ENCODE assay signal across 26 cellular contexts in the genomic region with DNA sequence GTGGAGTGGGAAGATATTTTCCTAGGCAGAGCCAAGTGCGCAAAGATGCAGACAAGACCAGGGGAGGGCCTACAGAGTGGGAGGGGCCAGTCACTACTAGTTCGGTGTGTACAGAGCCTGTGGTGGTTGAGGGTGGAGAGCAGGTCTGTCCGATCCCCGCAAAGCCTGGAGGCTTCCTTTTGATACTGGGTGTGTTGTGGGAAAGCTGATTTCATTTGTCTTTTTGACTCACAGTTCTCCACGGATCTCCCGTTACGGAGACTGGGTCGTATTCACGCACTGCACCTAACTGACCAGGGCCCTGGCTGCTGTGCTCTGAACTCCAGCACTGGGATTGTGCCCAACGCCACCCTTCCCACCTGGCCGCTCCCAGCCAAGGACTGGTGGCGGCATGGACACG. TPM values are rescaled to one million over a fixed set of nuclear protein-coding genes. Genes with fewer than 3 reads are reported as not detected.
DNase-seq lines count a peak whose midpoint lies in the region; ATAC-seq and TF ChIP-seq lines count a peak whose summit lies in the region.
"Had no signal": no experiment of that assay in that cellular context is flagged by ENCODE, and none has a peak within 500 bp of the region (broad histone marks: within the 10 kb centered on the region; RNA-seq: fewer than 3 reads in every experiment).

No MANE protein-coding gene starts in this region.

- no peak for DNase-seq in activated naive CD4-positive, alpha-beta T cell treated with anti-CD3 and anti-CD28 coated beads for 36 hours
- DNase-seq in WTC11 (ENCODE audit: low spot score) (no peak), immature natural killer cell (no peak), type B pancreatic cell (ENCODE audit: extremely low spot score, unreplicated experiment) (no peak), NCI-H226 (no peak)
- DNase-seq: activated B cell treated with CpG ODN at 0.5 μM for 24 hours; activated naive CD4-positive, alpha-beta T cell; aorta; caudate nucleus; dermis blood vessel endothelial cell; left colon; mesendoderm; naive B cell; NCI-H1105 treated with DMSO at 0.1 percent for 48 hours; NCI-H2029 treated with DMSO at 0.1 percent for 48 hours; NCI-H2227 treated with DMSO at 0.1 percent for 48 hours; NCI-H774; pancreas; stimulated activated CD4-positive, alpha-beta T cell treated with anti-CD3 and anti-CD28 coated beads, Interleukin-12 subunit alpha, Interleukin-12 subunit beta, amount 100 ng/mL, for 4 hours; stimulated activated CD4-positive, alpha-beta T cell treated with anti-CD3 and anti-CD28 coated beads, Interleukin-4, amount 100 ng/mL, for 24 hours; stimulated activated naive B cell treated with anti-CD40 and anti-IgM and Interleukin-4, amounts not matched to agents 10 μg/mL and 1 μg/mL and 100 μg/mL, for 72 hours; T-helper 9 cell had no signal

- POLR2A ChIA-PET in WTC11 (lab: Charles Lee), result no interaction called here

- CTCF ChIA-PET in activated naive CD4-positive, alpha-beta T cell treated with anti-CD3 and anti-CD28 coated beads for 36 hours (lab: Charles Lee), result no interaction called here
- CTCF ChIA-PET in WTC11 (lab: Charles Lee), result interaction anchor here (0.5 to 1.3 kb wide), 3 partner anchors 126 to 184 kb away, joined by 3 to 4 read pairs (median 3); no protein-coding TSS in a partner anchor

- no peaks in the 10 kb centered on the region for H3K9me3 Mint-ChIP-seq in activated naive CD4-positive, alpha-beta T cell treated with anti-CD3 and anti-CD28 coated beads, Interleukin-2, amount 50 U/mL, for 24 hours
- no peaks in the 10 kb centered on the region for H3K9me3 Mint-ChIP-seq in activated naive CD4-positive, alpha-beta T cell treated with anti-CD3 and anti-CD28 coated beads for 36 hours
- H3K9me3 Mint-ChIP-seq in WTC11, result no peaks in the 10 kb centered on the region
- H3K9me3 Mint-ChIP-seq in immature natural killer cell, result peaks cover 0 to 2% (median 0%) of the 10 kb centered on the region in 6 donors
- no peaks in the 10 kb centered on the region for H3K9me3 Mint-ChIP-seq in type B pancreatic cell
- H3K9me3 Mint-ChIP-seq: activated B cell treated with CpG ODN at 0.5 μM for 24 hours; IgD-negative memory B cell; stimulated activated naive B cell treated with anti-CD40 and anti-IgM and Interleukin-4, amounts not matched to agents 10 μg/mL and 1 μg/mL and 100 μg/mL, for 72 hours had no signal

- no peak for TF ChIP-seq CTCF in WTC11 (IDR thresholded peaks at IDR 0.05)
- TF ChIP-seq CTCF in type B pancreatic cell (conservative IDR thresholded peaks at IDR 0.05), result no peak

- no peaks in the 10 kb centered on the region for H3K36me3 Mint-ChIP-seq in activated naive CD4-positive, alpha-beta T cell treated with anti-CD3 and anti-CD28 coated beads, Interleukin-2, amount 50 U/mL, for 24 hours
- H3K36me3 Mint-ChIP-seq in activated naive CD4-positive, alpha-beta T cell treated with anti-CD3 and anti-CD28 coated beads for 36 hours (ENCODE audit: low read depth), result no peaks in the 10 kb centered on the region
- H3K36me3 Mint-ChIP-seq in WTC11 (no peaks in the 10 kb centered on the region), immature natural killer cell (peaks cover 0 to 3% (median 0%) of the 10 kb centered on the region in 3 donors), type B pancreatic cell (peaks cover 6% of the 10 kb centered on the region)
- H3K36me3 Mint-ChIP-seq: naive B cell; stimulated activated naive B cell treated with anti-CD40 and anti-IgM and Interleukin-4, amounts not matched to agents 10 μg/mL and 1 μg/mL and 100 μg/mL, for 72 hours had no signal

- no peak overlapping the region for H3K27ac Mint-ChIP-seq in activated naive CD4-positive, alpha-beta T cell treated with anti-CD3 and anti-CD28 coated beads, Interleukin-2, amount 50 U/mL, for 24 hours
- H3K27ac Mint-ChIP-seq in activated naive CD4-positive, alpha-beta T cell treated with anti-CD3 and anti-CD28 coated beads for 36 hours, result no peak overlapping the region
- H3K27ac Mint-ChIP-seq in WTC11 (no peak overlapping the region; the same call in 1 of the 2 replicates), immature natural killer cell (no peak overlapping the region), type B pancreatic cell (peak overlapping the region; percentile 41)
- H3K27ac Mint-ChIP-seq: activated B cell treated with CpG ODN at 0.5 μM for 24 hours; naive B cell; stimulated activated naive B cell treated with anti-CD40 and anti-IgM and Interleukin-4, amounts not matched to agents 10 μg/mL and 1 μg/mL and 100 μg/mL, for 72 hours had no signal

- intact Hi-C loops in activated naive CD4-positive, alpha-beta T cell treated with anti-CD3 and anti-CD28 coated beads for 36 hours (cut with micrococcal nuclease), result loop anchor here (2.0 kb wide), 1 partner anchor 177 kb away; no protein-coding TSS in a partner anchor

- no peak for ATAC-seq in WTC11
- ATAC-seq in GM21723 (IDR thresholded peaks at IDR 0.05; ENCODE audit: unreplicated experiment), result no peak
- ATAC-seq in GM21515 (IDR thresholded peaks at IDR 0.05; ENCODE audit: unreplicated experiment), result no peak
- ATAC-seq: left colon; pancreas; stimulated activated naive B cell treated with anti-CD40 and anti-IgM and Interleukin-4, amounts not matched to agents 10 μg/mL and 1 μg/mL and 100 μg/mL, for 72 hours had no signal

- H3K27me3 Mint-ChIP-seq in activated naive CD4-positive, alpha-beta T cell treated with anti-CD3 and anti-CD28 coated beads, Interleukin-2, amount 50 U/mL, for 24 hours, result peaks cover 13% of the 10 kb centered on the region
- peaks cover 29% of the 10 kb centered on the region for H3K27me3 Mint-ChIP-seq in activated naive CD4-positive, alpha-beta T cell treated with anti-CD3 and anti-CD28 coated beads for 36 hours (ENCODE audit: low read depth)
- peaks cover 22% of the 10 kb centered on the region for H3K27me3 Mint-ChIP-seq in WTC11 (ENCODE audit: low read depth)
- H3K27me3 Mint-ChIP-seq in immature natural killer cell (ENCODE audit: low read depth in 3 of 3), result peaks cover 2 to 12% (median 3%) of the 10 kb centered on the region in 3 donors
- H3K27me3 Mint-ChIP-seq in type B pancreatic cell, result peaks cover 25% of the 10 kb centered on the region

- peak overlapping the region; percentile 36 for H3K4me3 Mint-ChIP-seq in activated naive CD4-positive, alpha-beta T cell treated with anti-CD3 and anti-CD28 coated beads, Interleukin-2, amount 50 U/mL, for 24 hours
- H3K4me3 Mint-ChIP-seq in activated naive CD4-positive, alpha-beta T cell treated with anti-CD3 and anti-CD28 coated beads for 36 hours, result no peak overlapping the region
- peak overlapping the region; percentile 79 for H3K4me3 Mint-ChIP-seq in WTC11
- H3K4me3 Mint-ChIP-seq in immature natural killer cell, result peak overlapping the region; percentile 18 to 54 (median 26)
- H3K4me3 Mint-ChIP-seq in type B pancreatic cell, result peak overlapping the region; percentile 77
- H3K4me3 Mint-ChIP-seq: activated B cell treated with CpG ODN at 0.5 μM for 24 hours had no signal

- peaks cover 10% of the 10 kb centered on the region for H3K4me1 Mint-ChIP-seq in activated naive CD4-positive, alpha-beta T cell treated with anti-CD3 and anti-CD28 coated beads, Interleukin-2, amount 50 U/mL, for 24 hours
- H3K4me1 Mint-ChIP-seq in activated naive CD4-positive, alpha-beta T cell treated with anti-CD3 and anti-CD28 coated beads for 36 hours (ENCODE audit: low read depth), result peaks cover 8% of the 10 kb centered on the region
- H3K4me1 Mint-ChIP-seq in WTC11 (peaks cover 38% of the 10 kb centered on the region), immature natural killer cell (peaks cover 5 to 15% of the 10 kb centered on the region in 2 donors), type B pancreatic cell (ENCODE audit: unreplicated experiment) (peaks cover 4% of the 10 kb centered on the region)
- H3K4me1 Mint-ChIP-seq: stimulated activated naive B cell treated with anti-CD40 and anti-IgM and Interleukin-4, amounts not matched to agents 10 μg/mL and 1 μg/mL and 100 μg/mL, for 72 hours had no signal

TF ChIP-seq in WTC11, 78 proteins besides CTCF, POLR2A, EP300 and RAD21 (continues in another document):
- TF ChIP-seq, protein P1, sequence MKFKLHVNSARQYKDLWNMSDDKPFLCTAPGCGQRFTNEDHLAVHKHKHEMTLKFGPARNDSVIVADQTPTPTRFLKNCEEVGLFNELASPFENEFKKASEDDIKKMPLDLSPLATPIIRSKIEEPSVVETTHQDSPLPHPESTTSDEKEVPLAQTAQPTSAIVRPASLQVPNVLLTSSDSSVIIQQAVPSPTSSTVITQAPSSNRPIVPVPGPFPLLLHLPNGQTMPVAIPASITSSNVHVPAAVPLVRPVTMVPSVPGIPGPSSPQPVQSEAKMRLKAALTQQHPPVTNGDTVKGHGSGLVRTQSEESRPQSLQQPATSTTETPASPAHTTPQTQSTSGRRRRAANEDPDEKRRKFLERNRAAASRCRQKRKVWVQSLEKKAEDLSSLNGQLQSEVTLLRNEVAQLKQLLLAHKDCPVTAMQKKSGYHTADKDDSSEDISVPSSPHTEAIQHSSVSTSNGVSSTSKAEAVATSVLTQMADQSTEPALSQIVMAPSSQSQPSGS (CRISPR knock-in tag; IDR thresholded peaks at IDR 0.05; ENCODE audit: borderline replicate concordance, low read depth), result no peak
- TF ChIP-seq NFATC4 (CRISPR knock-in tag; IDR thresholded peaks at IDR 0.05), result no peak
- no peak for TF ChIP-seq GRHL2 (CRISPR knock-in tag; IDR thresholded peaks at IDR 0.05; ENCODE audit: insufficient replicate concordance, severe bottlenecking)
- TF ChIP-seq ZNF219 (CRISPR knock-in tag; IDR thresholded peaks at IDR 0.05; ENCODE audit: borderline replicate concordance), result no peak
- TF ChIP-seq, protein P2, sequence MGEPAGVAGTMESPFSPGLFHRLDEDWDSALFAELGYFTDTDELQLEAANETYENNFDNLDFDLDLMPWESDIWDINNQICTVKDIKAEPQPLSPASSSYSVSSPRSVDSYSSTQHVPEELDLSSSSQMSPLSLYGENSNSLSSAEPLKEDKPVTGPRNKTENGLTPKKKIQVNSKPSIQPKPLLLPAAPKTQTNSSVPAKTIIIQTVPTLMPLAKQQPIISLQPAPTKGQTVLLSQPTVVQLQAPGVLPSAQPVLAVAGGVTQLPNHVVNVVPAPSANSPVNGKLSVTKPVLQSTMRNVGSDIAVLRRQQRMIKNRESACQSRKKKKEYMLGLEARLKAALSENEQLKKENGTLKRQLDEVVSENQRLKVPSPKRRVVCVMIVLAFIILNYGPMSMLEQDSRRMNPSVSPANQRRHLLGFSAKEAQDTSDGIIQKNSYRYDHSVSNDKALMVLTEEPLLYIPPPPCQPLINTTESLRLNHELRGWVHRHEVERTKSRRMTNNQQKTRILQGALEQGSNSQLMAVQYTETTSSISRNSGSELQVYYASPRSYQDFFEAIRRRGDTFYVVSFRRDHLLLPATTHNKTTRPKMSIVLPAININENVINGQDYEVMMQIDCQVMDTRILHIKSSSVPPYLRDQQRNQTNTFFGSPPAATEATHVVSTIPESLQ (CRISPR knock-in tag; IDR thresholded peaks at IDR 0.05), result no peak
- no peak for TF ChIP-seq SMAD3 (CRISPR knock-in tag; IDR thresholded peaks at IDR 0.05; ENCODE audit: borderline replicate concordance)

RNA-seq across cellular contexts. Expression of a gene that starts 1.4 kb away (rescaled TPM):
- total RNA-seq in activated naive CD4-positive, alpha-beta T cell treated with anti-CD3 and anti-CD28 coated beads for 36 hours, result 1 to 10 TPM; 1.6 to 3.0 TPM
- total RNA-seq in WTC11 (2021), result 15.1 to 19.2 TPM (median 16.9 TPM) in 3 replicates
- 1 to 10 TPM in 1 of 3 donors, under 1 TPM in 1, not detected in 1; 0.28 to 2.3 TPM for polyA plus RNA-seq in immature natural killer cell
- total RNA-seq in type B pancreatic cell (ENCODE audit: low replicate concordance), result 11.5 and 13.5 TPM in 2 replicates
